22 cellular contexts compared by ENCODE assay signal in genomic region chr15:28120359-28120640, GRCh38.
"Had no signal": no experiment of that assay in that cellular context is flagged by ENCODE, and none has a peak within 500 bp of the region (broad histone marks: within the 10 kb centered on the region; RNA-seq: fewer than 3 reads in every experiment).

No MANE protein-coding gene starts in this region.

- H3K36me3 ChIP-seq: colonic mucosa had no signal

- H3K4me1 ChIP-seq: colonic mucosa, esophagus muscularis mucosa, gastrocnemius medialis, gastroesophageal sphincter, heart left ventricle, heart right ventricle had no signal

- H3K27ac ChIP-seq: colonic mucosa, coronary artery, dorsolateral prefrontal cortex, epithelial cell of prostate, esophagus muscularis mucosa, esophagus squamous epithelium, foreskin keratinocyte, gastrocnemius medialis, gastroesophageal sphincter, heart left ventricle, heart right ventricle, hepatocyte had no signal

- DNase-seq: colonic mucosa; cortex of kidney; dermis blood vessel endothelial cell; dorsolateral prefrontal cortex; effector CD4-positive, alpha-beta T cell; effector CD8-positive, alpha-beta T cell; effector memory CD4-positive, alpha-beta T cell; effector memory CD8-positive, alpha-beta T cell; endodermal cell; erythroblast; esophagus squamous epithelium; foreskin keratinocyte; gastrocnemius medialis; glutamatergic neuron; heart right ventricle had no signal

- ATAC-seq: effector memory CD8-positive, alpha-beta T cell; esophagus mucosa; foreskin keratinocyte; gastrocnemius medialis; gastroesophageal sphincter; heart left ventricle; heart right ventricle had no signal

- H3K4me3 ChIP-seq: colonic mucosa, coronary artery, dorsolateral prefrontal cortex, esophagus muscularis mucosa, esophagus squamous epithelium, gastrocnemius medialis, gastroesophageal sphincter, heart left ventricle, heart right ventricle, hepatocyte had no signal

- H3K27me3 ChIP-seq: colonic mucosa, dorsolateral prefrontal cortex, esophagus muscularis mucosa, esophagus squamous epithelium, foreskin keratinocyte, gastrocnemius medialis, gastroesophageal sphincter, heart left ventricle, heart right ventricle, hepatocyte had no signal

- H3K9me3 ChIP-seq: colonic mucosa, esophagus muscularis mucosa, esophagus squamous epithelium, gastrocnemius medialis, gastroesophageal sphincter, heart left ventricle, heart right ventricle had no signal
